1 cellular context compared by ENCODE assay signal in the genomic region with DNA sequence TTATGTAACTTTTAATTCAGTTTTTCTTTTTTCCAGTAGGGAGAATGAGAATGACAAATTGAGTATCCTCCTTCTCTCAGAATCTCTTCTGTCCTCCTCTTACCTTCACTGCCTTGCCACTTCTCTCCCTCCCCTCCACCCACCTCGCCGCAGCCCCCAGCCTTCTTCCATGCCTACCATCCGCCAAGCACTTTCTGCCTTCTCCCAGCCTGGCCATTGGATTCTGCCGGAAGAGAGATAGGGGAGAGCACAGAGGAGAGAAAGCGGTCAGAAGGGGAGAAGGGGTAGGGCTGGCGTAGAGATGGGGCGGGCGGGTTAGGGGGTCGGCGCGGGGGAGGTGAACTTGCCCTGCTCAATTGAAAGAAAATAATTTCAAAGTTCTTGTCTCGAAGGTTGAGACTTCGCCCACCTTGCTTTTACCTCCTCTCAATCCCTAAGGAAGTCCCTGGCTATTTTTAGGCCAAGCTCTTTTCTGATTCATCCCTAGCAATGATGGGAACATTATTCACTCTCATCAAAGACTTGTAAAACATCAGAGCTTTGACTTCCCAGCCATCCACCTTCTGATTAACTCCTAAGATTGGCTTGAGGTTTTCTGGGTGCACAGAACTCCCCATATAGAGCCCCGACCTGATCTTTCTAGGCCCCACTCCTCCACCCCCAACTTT.
TF ChIP-seq lines count a peak whose summit lies in the region.

No MANE protein-coding gene starts in this region.

TF ChIP-seq in GM23338, 12 proteins besides CTCF, POLR2A, EP300 and RAD21 (continued from another document):
- TF ChIP-seq, protein P1, sequence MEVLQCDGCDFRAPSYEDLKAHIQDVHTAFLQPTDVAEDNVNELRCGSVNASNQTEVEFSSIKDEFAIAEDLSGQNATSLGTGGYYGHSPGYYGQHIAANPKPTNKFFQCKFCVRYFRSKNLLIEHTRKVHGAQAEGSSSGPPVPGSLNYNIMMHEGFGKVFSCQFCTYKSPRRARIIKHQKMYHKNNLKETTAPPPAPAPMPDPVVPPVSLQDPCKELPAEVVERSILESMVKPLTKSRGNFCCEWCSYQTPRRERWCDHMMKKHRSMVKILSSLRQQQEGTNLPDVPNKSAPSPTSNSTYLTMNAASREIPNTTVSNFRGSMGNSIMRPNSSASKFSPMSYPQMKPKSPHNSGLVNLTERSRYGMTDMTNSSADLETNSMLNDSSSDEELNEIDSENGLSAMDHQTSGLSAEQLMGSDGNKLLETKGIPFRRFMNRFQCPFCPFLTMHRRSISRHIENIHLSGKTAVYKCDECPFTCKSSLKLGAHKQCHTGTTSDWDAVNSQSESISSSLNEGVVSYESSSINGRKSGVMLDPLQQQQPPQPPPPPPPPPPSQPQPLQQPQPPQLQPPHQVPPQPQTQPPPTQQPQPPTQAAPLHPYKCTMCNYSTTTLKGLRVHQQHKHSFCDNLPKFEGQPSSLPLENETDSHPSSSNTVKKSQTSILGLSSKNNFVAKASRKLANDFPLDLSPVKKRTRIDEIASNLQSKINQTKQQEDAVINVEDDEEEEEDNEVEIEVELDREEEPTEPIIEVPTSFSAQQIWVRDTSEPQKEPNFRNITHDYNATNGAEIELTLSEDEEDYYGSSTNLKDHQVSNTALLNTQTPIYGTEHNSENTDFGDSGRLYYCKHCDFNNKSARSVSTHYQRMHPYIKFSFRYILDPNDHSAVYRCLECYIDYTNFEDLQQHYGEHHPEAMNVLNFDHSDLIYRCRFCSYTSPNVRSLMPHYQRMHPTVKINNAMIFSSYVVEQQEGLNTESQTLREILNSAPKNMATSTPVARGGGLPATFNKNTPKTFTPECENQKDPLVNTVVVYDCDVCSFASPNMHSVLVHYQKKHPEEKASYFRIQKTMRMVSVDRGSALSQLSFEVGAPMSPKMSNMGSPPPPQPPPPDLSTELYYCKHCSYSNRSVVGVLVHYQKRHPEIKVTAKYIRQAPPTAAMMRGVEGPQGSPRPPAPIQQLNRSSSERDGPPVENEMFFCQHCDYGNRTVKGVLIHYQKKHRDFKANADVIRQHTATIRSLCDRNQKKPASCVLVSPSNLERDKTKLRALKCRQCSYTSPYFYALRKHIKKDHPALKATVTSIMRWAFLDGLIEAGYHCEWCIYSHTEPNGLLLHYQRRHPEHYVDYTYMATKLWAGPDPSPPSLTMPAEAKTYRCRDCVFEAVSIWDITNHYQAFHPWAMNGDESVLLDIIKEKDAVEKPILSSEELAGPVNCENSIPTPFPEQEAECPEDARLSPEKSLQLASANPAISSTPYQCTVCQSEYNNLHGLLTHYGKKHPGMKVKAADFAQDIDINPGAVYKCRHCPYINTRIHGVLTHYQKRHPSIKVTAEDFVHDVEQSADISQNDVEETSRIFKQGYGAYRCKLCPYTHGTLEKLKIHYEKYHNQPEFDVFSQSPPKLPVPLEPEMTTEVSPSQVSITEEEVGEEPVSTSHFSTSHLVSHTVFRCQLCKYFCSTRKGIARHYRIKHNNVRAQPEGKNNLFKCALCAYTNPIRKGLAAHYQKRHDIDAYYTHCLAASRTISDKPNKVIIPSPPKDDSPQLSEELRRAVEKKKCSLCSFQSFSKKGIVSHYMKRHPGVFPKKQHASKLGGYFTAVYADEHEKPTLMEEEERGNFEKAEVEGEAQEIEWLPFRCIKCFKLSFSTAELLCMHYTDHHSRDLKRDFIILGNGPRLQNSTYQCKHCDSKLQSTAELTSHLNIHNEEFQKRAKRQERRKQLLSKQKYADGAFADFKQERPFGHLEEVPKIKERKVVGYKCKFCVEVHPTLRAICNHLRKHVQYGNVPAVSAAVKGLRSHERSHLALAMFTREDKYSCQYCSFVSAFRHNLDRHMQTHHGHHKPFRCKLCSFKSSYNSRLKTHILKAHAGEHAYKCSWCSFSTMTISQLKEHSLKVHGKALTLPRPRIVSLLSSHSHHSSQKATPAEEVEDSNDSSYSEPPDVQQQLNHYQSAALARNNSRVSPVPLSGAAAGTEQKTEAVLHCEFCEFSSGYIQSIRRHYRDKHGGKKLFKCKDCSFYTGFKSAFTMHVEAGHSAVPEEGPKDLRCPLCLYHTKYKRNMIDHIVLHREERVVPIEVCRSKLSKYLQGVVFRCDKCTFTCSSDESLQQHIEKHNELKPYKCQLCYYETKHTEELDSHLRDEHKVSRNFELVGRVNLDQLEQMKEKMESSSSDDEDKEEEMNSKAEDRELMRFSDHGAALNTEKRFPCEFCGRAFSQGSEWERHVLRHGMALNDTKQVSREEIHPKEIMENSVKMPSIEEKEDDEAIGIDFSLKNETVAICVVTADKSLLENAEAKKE (CRISPR knock-in tag; IDR thresholded peaks at IDR 0.05), result no peak
- no peak for TF ChIP-seq NANOG (IDR thresholded peaks at IDR 0.05; ENCODE audit: borderline replicate concordance)
- no peak for TF ChIP-seq POLR2AphosphoS5 (IDR thresholded peaks at IDR 0.05; ENCODE audit: low read depth)
- TF ChIP-seq, protein P2, sequence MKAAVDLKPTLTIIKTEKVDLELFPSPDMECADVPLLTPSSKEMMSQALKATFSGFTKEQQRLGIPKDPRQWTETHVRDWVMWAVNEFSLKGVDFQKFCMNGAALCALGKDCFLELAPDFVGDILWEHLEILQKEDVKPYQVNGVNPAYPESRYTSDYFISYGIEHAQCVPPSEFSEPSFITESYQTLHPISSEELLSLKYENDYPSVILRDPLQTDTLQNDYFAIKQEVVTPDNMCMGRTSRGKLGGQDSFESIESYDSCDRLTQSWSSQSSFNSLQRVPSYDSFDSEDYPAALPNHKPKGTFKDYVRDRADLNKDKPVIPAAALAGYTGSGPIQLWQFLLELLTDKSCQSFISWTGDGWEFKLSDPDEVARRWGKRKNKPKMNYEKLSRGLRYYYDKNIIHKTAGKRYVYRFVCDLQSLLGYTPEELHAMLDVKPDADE (IDR thresholded peaks at IDR 0.05), result no peak
- no peak for TF ChIP-seq STAT1 (IDR thresholded peaks at IDR 0.05; ENCODE audit: unreplicated experiment)
- no peak for TF ChIP-seq EZH2 (IDR thresholded peaks at IDR 0.05; ENCODE audit: low read depth, unreplicated experiment)
- TF ChIP-seq JUNB (IDR thresholded peaks at IDR 0.05; ENCODE audit: unreplicated experiment), result no peak
